ENCODE assay signal across 1 cellular context in the genomic region with DNA sequence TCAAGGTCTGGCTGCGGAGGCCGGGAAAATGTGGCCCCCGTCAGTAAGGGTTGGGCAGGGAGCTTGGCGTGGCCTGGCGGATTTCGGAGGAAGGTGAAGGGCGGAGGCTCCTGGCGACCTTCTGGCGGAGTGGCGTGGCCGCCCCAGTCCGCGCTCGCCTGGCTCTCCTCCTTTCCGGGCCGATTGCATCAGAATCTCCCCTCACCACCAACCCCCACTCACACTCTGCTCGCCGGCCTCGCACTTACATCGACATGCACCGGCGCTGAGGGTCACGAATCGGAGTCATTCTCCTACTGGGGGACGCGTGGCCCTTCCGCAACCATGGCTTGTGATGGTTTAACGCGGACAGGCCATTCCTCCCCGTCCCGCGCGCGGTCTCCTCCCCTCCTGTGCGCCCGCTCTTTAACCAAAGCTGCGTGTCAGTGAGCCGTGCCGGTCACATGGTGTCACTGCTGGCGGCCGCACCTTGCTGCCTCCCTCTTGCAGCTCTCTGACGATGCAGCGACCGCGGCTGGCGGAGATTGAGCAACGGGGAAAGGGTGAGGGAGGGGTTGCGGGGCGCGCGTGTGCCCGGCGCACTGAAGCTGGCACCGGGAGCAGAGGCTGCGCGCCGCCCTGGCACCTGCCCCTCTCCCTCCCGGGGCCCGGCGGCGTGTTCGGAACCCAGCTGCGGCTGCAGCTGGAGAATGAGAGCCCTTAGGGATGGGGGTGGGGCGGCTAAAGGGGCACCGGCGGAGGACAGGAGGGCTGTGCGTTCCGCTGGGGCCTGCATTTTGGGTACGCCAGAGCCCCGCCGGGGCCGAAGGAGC.
TF ChIP-seq lines count a peak whose summit lies in the region.

A gene (minus strand): TSS at position 427 of the 812 bp plus-strand sequence. CDS start 29,243 bp downstream, outside the sequence.

TF ChIP-seq in HepG2, 621 proteins besides CTCF, POLR2A, EP300 and RAD21 (continued from another document):
- TF ChIP-seq, protein P1, sequence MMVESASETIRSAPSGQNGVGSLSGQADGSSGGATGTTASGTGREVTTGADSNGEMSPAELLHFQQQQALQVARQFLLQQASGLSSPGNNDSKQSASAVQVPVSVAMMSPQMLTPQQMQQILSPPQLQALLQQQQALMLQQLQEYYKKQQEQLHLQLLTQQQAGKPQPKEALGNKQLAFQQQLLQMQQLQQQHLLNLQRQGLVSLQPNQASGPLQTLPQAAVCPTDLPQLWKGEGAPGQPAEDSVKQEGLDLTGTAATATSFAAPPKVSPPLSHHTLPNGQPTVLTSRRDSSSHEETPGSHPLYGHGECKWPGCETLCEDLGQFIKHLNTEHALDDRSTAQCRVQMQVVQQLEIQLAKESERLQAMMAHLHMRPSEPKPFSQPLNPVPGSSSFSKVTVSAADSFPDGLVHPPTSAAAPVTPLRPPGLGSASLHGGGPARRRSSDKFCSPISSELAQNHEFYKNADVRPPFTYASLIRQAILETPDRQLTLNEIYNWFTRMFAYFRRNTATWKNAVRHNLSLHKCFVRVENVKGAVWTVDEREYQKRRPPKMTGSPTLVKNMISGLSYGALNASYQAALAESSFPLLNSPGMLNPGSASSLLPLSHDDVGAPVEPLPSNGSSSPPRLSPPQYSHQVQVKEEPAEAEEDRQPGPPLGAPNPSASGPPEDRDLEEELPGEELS (CRISPR knock-in tag; IDR thresholded peaks at IDR 0.05): peak; percentile 53
- TF ChIP-seq CEBPG (CRISPR knock-in tag; IDR thresholded peaks at IDR 0.05) (peak; percentile 93), RCOR2 (CRISPR knock-in tag; IDR thresholded peaks at IDR 0.05) (peak; percentile 13; the same call in 1 of the 2 replicates), DMAP1 (CRISPR knock-in tag; IDR thresholded peaks at IDR 0.05) (peak; percentile 95), MXI1 (IDR thresholded peaks at IDR 0.05; ENCODE audit: borderline replicate concordance, low read depth, low read length) (peak; percentile 64; the same call in 2 of the 3 replicates), YEATS2 (CRISPR knock-in tag; IDR thresholded peaks at IDR 0.05; ENCODE audit: borderline replicate concordance) (no peak; the same call in 1 of the 2 replicates), PAWR (CRISPR knock-in tag; IDR thresholded peaks at IDR 0.05; ENCODE audit: borderline replicate concordance) (no peak), ZNF572 (CRISPR knock-in tag; IDR thresholded peaks at IDR 0.05) (no peak), RBAK (CRISPR knock-in tag; IDR thresholded peaks at IDR 0.05) (no peak), JARID2 (CRISPR knock-in tag; IDR thresholded peaks at IDR 0.05; ENCODE audit: insufficient replicate concordance) (no peak), RBM39 (IDR thresholded peaks at IDR 0.05; ENCODE audit: low read depth, low read length, poor library complexity, severe bottlenecking) (peak; percentile 77), ZNF746 (CRISPR knock-in tag; IDR thresholded peaks at IDR 0.05) (peak; percentile 81; the same call in 1 of the 2 replicates), ZNF768 (CRISPR knock-in tag; IDR thresholded peaks at IDR 0.05) (no peak), PTBP1 (IDR thresholded peaks at IDR 0.05; ENCODE audit: low read depth, low read length, poor library complexity, severe bottlenecking) (peak; percentile 70), THYN1 (CRISPR knock-in tag; IDR thresholded peaks at IDR 0.05; ENCODE audit: borderline replicate concordance, low read depth) (0 out of 2 replicates have a peak, but pooled peaks have one; percentile 39)
- TF ChIP-seq, protein P2, sequence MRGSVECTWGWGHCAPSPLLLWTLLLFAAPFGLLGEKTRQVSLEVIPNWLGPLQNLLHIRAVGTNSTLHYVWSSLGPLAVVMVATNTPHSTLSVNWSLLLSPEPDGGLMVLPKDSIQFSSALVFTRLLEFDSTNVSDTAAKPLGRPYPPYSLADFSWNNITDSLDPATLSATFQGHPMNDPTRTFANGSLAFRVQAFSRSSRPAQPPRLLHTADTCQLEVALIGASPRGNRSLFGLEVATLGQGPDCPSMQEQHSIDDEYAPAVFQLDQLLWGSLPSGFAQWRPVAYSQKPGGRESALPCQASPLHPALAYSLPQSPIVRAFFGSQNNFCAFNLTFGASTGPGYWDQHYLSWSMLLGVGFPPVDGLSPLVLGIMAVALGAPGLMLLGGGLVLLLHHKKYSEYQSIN (CRISPR knock-in tag; IDR thresholded peaks at IDR 0.05; ENCODE audit: borderline replicate concordance): 0 out of 2 replicates have a peak, but pooled peaks have one; percentile 57
- TF ChIP-seq, protein P3, sequence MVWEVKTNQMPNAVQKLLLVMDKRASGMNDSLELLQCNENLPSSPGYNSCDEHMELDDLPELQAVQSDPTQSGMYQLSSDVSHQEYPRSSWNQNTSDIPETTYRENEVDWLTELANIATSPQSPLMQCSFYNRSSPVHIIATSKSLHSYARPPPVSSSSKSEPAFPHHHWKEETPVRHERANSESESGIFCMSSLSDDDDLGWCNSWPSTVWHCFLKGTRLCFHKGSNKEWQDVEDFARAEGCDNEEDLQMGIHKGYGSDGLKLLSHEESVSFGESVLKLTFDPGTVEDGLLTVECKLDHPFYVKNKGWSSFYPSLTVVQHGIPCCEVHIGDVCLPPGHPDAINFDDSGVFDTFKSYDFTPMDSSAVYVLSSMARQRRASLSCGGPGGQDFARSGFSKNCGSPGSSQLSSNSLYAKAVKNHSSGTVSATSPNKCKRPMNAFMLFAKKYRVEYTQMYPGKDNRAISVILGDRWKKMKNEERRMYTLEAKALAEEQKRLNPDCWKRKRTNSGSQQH (CRISPR knock-in tag; IDR thresholded peaks at IDR 0.05; ENCODE audit: low read depth): 0 out of 2 replicates have a peak, but pooled peaks have one; percentile 41
- TF ChIP-seq, protein P4, sequence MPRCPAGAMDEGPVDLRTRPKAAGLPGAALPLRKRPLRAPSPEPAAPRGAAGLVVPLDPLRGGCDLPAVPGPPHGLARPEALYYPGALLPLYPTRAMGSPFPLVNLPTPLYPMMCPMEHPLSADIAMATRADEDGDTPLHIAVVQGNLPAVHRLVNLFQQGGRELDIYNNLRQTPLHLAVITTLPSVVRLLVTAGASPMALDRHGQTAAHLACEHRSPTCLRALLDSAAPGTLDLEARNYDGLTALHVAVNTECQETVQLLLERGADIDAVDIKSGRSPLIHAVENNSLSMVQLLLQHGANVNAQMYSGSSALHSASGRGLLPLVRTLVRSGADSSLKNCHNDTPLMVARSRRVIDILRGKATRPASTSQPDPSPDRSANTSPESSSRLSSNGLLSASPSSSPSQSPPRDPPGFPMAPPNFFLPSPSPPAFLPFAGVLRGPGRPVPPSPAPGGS (CRISPR knock-in tag; IDR thresholded peaks at IDR 0.05): peak; percentile 96
- TF ChIP-seq, protein P5, sequence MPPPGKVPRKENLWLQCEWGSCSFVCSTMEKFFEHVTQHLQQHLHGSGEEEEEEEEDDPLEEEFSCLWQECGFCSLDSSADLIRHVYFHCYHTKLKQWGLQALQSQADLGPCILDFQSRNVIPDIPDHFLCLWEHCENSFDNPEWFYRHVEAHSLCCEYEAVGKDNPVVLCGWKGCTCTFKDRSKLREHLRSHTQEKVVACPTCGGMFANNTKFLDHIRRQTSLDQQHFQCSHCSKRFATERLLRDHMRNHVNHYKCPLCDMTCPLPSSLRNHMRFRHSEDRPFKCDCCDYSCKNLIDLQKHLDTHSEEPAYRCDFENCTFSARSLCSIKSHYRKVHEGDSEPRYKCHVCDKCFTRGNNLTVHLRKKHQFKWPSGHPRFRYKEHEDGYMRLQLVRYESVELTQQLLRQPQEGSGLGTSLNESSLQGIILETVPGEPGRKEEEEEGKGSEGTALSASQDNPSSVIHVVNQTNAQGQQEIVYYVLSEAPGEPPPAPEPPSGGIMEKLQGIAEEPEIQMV (CRISPR knock-in tag; IDR thresholded peaks at IDR 0.05; ENCODE audit: low read depth): peak; percentile 90
